In the genomic region with DNA sequence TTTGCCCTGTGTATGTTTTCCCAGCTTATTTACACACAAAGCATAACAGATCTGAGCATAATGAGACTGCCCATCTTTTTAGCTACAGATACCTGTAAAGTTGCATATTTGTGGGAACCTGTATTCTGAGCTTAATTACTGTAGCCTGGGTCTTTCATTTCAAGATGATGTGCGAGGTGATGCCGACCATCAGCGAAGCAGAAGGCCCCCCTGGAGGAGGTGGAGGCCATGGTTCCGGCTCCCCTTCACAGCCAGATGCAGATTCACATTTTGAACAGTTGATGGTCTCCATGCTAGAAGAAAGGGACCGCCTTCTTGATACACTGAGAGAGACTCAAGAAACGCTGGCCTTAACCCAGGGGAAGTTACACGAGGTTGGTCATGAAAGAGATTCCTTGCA, we compare ENCODE assay signal across 9 cellular contexts. TPM values are rescaled to one million over a fixed set of nuclear protein-coding genes. Genes with fewer than 3 reads are reported as not detected.
DNase-seq lines count a peak whose midpoint lies in the region; ATAC-seq and TF ChIP-seq lines count a peak whose summit lies in the region.
"Had no signal": no experiment of that assay in that cellular context is flagged by ENCODE, and none has a peak within 500 bp of the region (broad histone marks: within the 10 kb centered on the region; RNA-seq: fewer than 3 reads in every experiment).

No MANE protein-coding gene starts in this region.

- in situ Hi-C loops in mammary epithelial cell (cut with MboI; ENCODE audit: low sequenced_read_pairs in 2 of 2) = no loop called here

- BruUV-seq in mammary epithelial cell (replicated peaks; lab: Mats Ljungman, UMichigan) = no TSS peak

- 0 out of 22 replicates have a peak, but pooled peaks cover 0 to under 1% (median 0%) of the 10 kb centered on the region in 11 experiments for H3K9me3 ChIP-seq in BLaER1 treated with 17β-estradiol and CSF1 and Interleukin-3, amounts not matched to agents 10 nM and 100 nM (replicated peaks in 1 of 11)
- no peaks in the 10 kb centered on the region for H3K9me3 ChIP-seq in mammary epithelial cell (replicated peaks; ENCODE audit: insufficient read depth, low read length)
- H3K9me3 ChIP-seq in naive thymus-derived CD4-positive, alpha-beta T cell (ENCODE audit: control insufficient read depth in 2 of 3, low read length in 3 of 3) = no peaks in the 10 kb centered on the region
- no peaks in the 10 kb centered on the region for H3K9me3 ChIP-seq in colonic mucosa

- intact Hi-C loops in mammary epithelial cell (cut with micrococcal nuclease) (loop anchor here (1.0 to 5.0 kb wide), 2 partner anchors 45 to 360 kb away; no protein-coding TSS in a partner anchor), colonic mucosa (cut with DNase I) (loop anchor here (10.0 kb wide), 1 partner anchor 63 kb away; no protein-coding TSS in a partner anchor)
- intact Hi-C loops in naive thymus-derived CD4-positive, alpha-beta T cell (cut with micrococcal nuclease) = loop anchor here (10.0 kb wide), 2 partner anchors 123 to 1953 kb away; a partner anchor contains a TSS

- H3K9ac ChIP-seq in BLaER1 treated with 17β-estradiol and CSF1 and Interleukin-3, amounts not matched to agents 10 nM and 100 nM = peak overlapping the region in 7 of 11 experiments; percentile 2 to 98 (median 16); a peak in 6 of 22 replicates
- H3K9ac ChIP-seq in mammary epithelial cell (ENCODE audit: insufficient read depth, low read length) (no peak overlapping the region), colonic mucosa (ENCODE audit: low read depth in 2 of 2, low read length in 2 of 2) (no peak overlapping the region)

- POLR2A ChIA-PET in naive thymus-derived CD4-positive, alpha-beta T cell (lab: Charles Lee) = interaction anchor here (3.7 kb wide), 1 partner anchor 68 kb away, joined by 16 read pairs; a partner anchor contains a TSS

- peaks cover 7% of the 10 kb centered on the region for H3K36me3 Mint-ChIP-seq in IgD-negative memory B cell
- peaks cover 0 to 21% (median 8%) of the 10 kb centered on the region in 5 donors for H3K36me3 Mint-ChIP-seq in naive thymus-derived CD4-positive, alpha-beta T cell

- H3K4me1 Mint-ChIP-seq in IgD-negative memory B cell = peaks cover 20 to 39% (median 35%) of the 10 kb centered on the region in 3 donors
- H3K4me1 Mint-ChIP-seq in naive thymus-derived CD4-positive, alpha-beta T cell = peaks cover 27 to 68% (median 57%) of the 10 kb centered on the region in 7 donors

- 78% methylated on average over 7 of the region's 7 CpGs for WGBS in mammary epithelial cell (ENCODE audit: low coverage, missing lambda C conversion rate)

- no peak for TF ChIP-seq CTCF in mammary epithelial cell (conservative IDR thresholded peaks at IDR 0.05 in 1 of 2, IDR thresholded peaks at IDR 0.05 in 1 of 2; ENCODE audit: extremely low read depth in 1 of 2, insufficient read depth in 1 of 2, low read depth in 1 of 2, low read length in 2 of 2)
- TF ChIP-seq CTCF in colonic mucosa (IDR thresholded peaks at IDR 0.05) = no peak

- H3K4me3 ChIP-seq in BLaER1 treated with 17β-estradiol and CSF1 and Interleukin-3, amounts not matched to agents 10 nM and 100 nM = peak overlapping the region in 6 of 10 experiments; percentile 25 to 99 (median 96); a peak in 12 of 20 replicates
- peak overlapping the region in 1 of 3 experiments; percentile 95 for H3K4me3 ChIP-seq in mammary epithelial cell (replicated peaks in 1 of 3; ENCODE audit: insufficient read depth in 1 of 3, low read depth in 2 of 3, low read length in 3 of 3)
- no peak overlapping the region for H3K4me3 ChIP-seq in naive thymus-derived CD4-positive, alpha-beta T cell (ENCODE audit: low read length)
- no peak overlapping the region for H3K4me3 ChIP-seq in colonic mucosa

- H3K79me2 ChIP-seq in mammary epithelial cell (ENCODE audit: insufficient read depth, low read length) = peaks cover 65% of the 10 kb centered on the region

- peaks cover 44 to 52% (median 49%) of the 10 kb centered on the region in 11 experiments for H3K36me3 ChIP-seq in BLaER1 treated with 17β-estradiol and CSF1 and Interleukin-3, amounts not matched to agents 10 nM and 100 nM
- H3K36me3 ChIP-seq in mammary epithelial cell (ENCODE audit: insufficient read depth, low read length) (peaks cover 12% of the 10 kb centered on the region), colonic mucosa (no peaks in the 10 kb centered on the region)
- H3K36me3 ChIP-seq in naive thymus-derived CD4-positive, alpha-beta T cell (ENCODE audit: control insufficient read depth in 2 of 3, insufficient read depth in 3 of 3, low read length in 3 of 3) = peaks cover 0 to 12% (median 6%) of the 10 kb centered on the region in 3 experiments

- no peaks in the 10 kb centered on the region for H3K9me3 Mint-ChIP-seq in IgD-negative memory B cell
- H3K9me3 Mint-ChIP-seq in naive thymus-derived CD4-positive, alpha-beta T cell = no peaks in the 10 kb centered on the region

- dilution Hi-C loops in mammary epithelial cell (cut with HindIII; ENCODE audit: low sequenced_read_pairs) = no loop called here

- CTCF ChIA-PET in mammary epithelial cell (lab: Charles Lee; ENCODE audit: low non-redundant PET) = no interaction called here
- CTCF ChIA-PET in naive thymus-derived CD4-positive, alpha-beta T cell (lab: Charles Lee) = no interaction called here

- H2AFZ ChIP-seq in mammary epithelial cell (ENCODE audit: low read depth, low read length) = no peak overlapping the region

- H4K20me1 ChIP-seq in BLaER1 treated with 17β-estradiol and CSF1 and Interleukin-3, amounts not matched to agents 10 nM and 100 nM = peaks cover 44 to 63% (median 58%) of the 10 kb centered on the region in 11 experiments; a peak in 21 of 22 replicates
- no peaks in the 10 kb centered on the region for H4K20me1 ChIP-seq in mammary epithelial cell (ENCODE audit: insufficient read depth, low read length)

- H3K4me3 Mint-ChIP-seq in IgD-negative memory B cell = peak overlapping the region; percentile 37 to 95 (median 66)
- H3K4me3 Mint-ChIP-seq in naive thymus-derived CD4-positive, alpha-beta T cell = peak overlapping the region; percentile 79 to 91 (median 86)

- ATAC-seq in naive thymus-derived CD4-positive, alpha-beta T cell = no peak
- no peak for ATAC-seq in GM21619 (IDR thresholded peaks at IDR 0.05; ENCODE audit: unreplicated experiment)
- no peak for ATAC-seq in GM21367 (IDR thresholded peaks at IDR 0.05; ENCODE audit: unreplicated experiment)
- no peak for ATAC-seq in HG03354 (IDR thresholded peaks at IDR 0.05; ENCODE audit: poor library complexity, severe bottlenecking, unreplicated experiment)

- H3K4me1 ChIP-seq in BLaER1 treated with 17β-estradiol and CSF1 and Interleukin-3, amounts not matched to agents 10 nM and 100 nM = peaks cover 22 to 49% (median 29%) of the 10 kb centered on the region in 10 experiments
- H3K4me1 ChIP-seq in mammary epithelial cell (ENCODE audit: insufficient read depth, low read length) (peaks cover 13% of the 10 kb centered on the region), colonic mucosa (no peaks in the 10 kb centered on the region)
- H3K4me1 ChIP-seq in naive thymus-derived CD4-positive, alpha-beta T cell (ENCODE audit: control insufficient read depth in 2 of 2, insufficient read depth in 2 of 2, low read length in 2 of 2) = peaks cover 4 to 21% of the 10 kb centered on the region in 2 donors

- peaks cover 0 to 8% (median 0%) of the 10 kb centered on the region in 11 experiments; a peak in 5 of 22 replicates for H3K27me3 ChIP-seq in BLaER1 treated with 17β-estradiol and CSF1 and Interleukin-3, amounts not matched to agents 10 nM and 100 nM
- no peaks in the 10 kb centered on the region for H3K27me3 ChIP-seq in mammary epithelial cell (ENCODE audit: insufficient read depth, low read length)
- H3K27me3 ChIP-seq in naive thymus-derived CD4-positive, alpha-beta T cell (ENCODE audit: control insufficient read depth in 2 of 2, insufficient read depth in 2 of 2, low read length in 2 of 2) = no peaks in the 10 kb centered on the region
- H3K27me3 ChIP-seq in colonic mucosa = no peaks in the 10 kb centered on the region

- no peak for DNase-seq in mammary epithelial cell
- no peak for DNase-seq in naive thymus-derived CD4-positive, alpha-beta T cell
- DNase-seq in colonic mucosa = no peak
- DNase-seq: NCI-H2081 treated with DMSO at 0.1 percent for 48 hours had no signal

- H3K27ac Mint-ChIP-seq in IgD-negative memory B cell = peak overlapping the region in 1 of 3 donors; percentile 64
- peak overlapping the region in 6 of 9 donors; percentile 28 to 82 (median 80) for H3K27ac Mint-ChIP-seq in naive thymus-derived CD4-positive, alpha-beta T cell

- H3K27me3 Mint-ChIP-seq in IgD-negative memory B cell = peaks cover 13% of the 10 kb centered on the region
- peaks cover 0 to 20% (median 7%) of the 10 kb centered on the region in 5 donors for H3K27me3 Mint-ChIP-seq in naive thymus-derived CD4-positive, alpha-beta T cell

- peak overlapping the region; percentile 85 to 100 (median 96) for H3K4me2 ChIP-seq in BLaER1 treated with 17β-estradiol and CSF1 and Interleukin-3, amounts not matched to agents 10 nM and 100 nM
- H3K4me2 ChIP-seq in mammary epithelial cell (ENCODE audit: insufficient read depth, low read depth, low read length) = peak overlapping the region; percentile 61

- H3K27ac ChIP-seq in BLaER1 treated with 17β-estradiol and CSF1 and Interleukin-3, amounts not matched to agents 10 nM and 100 nM = no peak overlapping the region
- H3K27ac ChIP-seq in mammary epithelial cell (ENCODE audit: insufficient read depth, low read depth, low read length) (no peak overlapping the region), colonic mucosa (no peak overlapping the region)
- H3K27ac ChIP-seq in naive thymus-derived CD4-positive, alpha-beta T cell (ENCODE audit: low read depth, low read length) = no peak overlapping the region

RNA-seq across cellular contexts. Expression of a gene that starts 1.5 kb away (rescaled TPM):
- polyA plus RNA-seq in IgD-negative memory B cell (13.7 TPM), mammary epithelial cell (42.4 TPM)
- total RNA-seq in mammary epithelial cell (10 to 100 TPM; 42.5 to 47.1 TPM), colonic mucosa (10 to 100 TPM; 46.9 to 47.5 TPM)
- polyA minus RNA-seq in mammary epithelial cell = 135 TPM
- total RNA-seq in naive thymus-derived CD4-positive, alpha-beta T cell = 10 to 100 TPM; 41.5 to 71.0 (median 52.3) TPM
- polyA plus RNA-seq in naive thymus-derived CD4-positive, alpha-beta T cell = 10 to 100 TPM; 14.3 to 14.8 TPM

Comparison
In these comparisons a context has a peak if more than half of its experiments do, and no peak if none do; other contexts are left out.
1. H3K4me3 ChIP-seq: peak in BLaER1 treated with 17β-estradiol and CSF1 and Interleukin-3, amounts not matched to agents 10 nM and 100 nM (6 of 10); none in naive thymus-derived CD4-positive, alpha-beta T cell (single experiment) and colonic mucosa (single experiment).
2. H3K9ac ChIP-seq: peak in BLaER1 treated with 17β-estradiol and CSF1 and Interleukin-3, amounts not matched to agents 10 nM and 100 nM (7 of 11); none in mammary epithelial cell (single experiment) and colonic mucosa (0 of 2).